ENCODE assay signal across 27 cellular contexts in the genomic region with DNA sequence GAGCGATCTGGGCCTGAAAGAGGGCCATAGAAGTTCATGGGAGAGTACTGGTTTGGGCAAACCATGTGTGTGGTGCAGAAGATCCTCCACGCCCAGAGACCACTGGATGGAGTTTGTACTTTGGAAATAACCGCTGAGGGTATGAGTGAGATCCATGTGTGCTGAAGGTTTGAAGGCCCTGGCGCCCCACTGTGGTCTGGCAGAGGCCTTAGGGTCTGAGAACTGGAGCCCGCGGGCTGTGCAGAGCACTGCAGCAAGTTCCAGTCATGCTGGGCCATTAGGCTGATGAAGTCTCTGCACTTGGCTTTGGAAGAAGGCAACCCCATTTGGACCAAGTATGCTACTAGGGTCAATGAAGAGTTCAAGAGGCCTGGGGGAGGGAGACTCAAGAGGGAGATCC.
"Had no signal": no experiment of that assay in that cellular context is flagged by ENCODE, and none has a peak within 500 bp of the region (broad histone marks: within the 10 kb centered on the region; RNA-seq: fewer than 3 reads in every experiment).

No MANE protein-coding gene starts in this region.

- DNase-seq: colonic mucosa; cortex of kidney; effector CD8-positive, alpha-beta T cell; effector memory CD8-positive, alpha-beta T cell; endodermal cell; erythroblast; esophagus squamous epithelium; foreskin fibroblast; foreskin melanocyte; gastrocnemius medialis; glutamatergic neuron; head of caudate nucleus; heart right ventricle; hippocampal formation; left cardiac atrium; left lung; left ventricle myocardium superior; lower lobe of right lung; mesenchymal stem cell; mucosa of descending colon had no signal

- H3K36me3 ChIP-seq: colonic mucosa, esophagus squamous epithelium, gastrocnemius medialis, heart right ventricle, left lung, lower lobe of right lung had no signal

- H3K4me3 Mint-ChIP-seq: dendritic cell treated with granulocyte-macrophage colony-stimulating factor and Interleukin-4, amounts not matched to agents 40 ng/mL and 50 ng/mL, for 4 days; effector memory CD8-positive, alpha-beta T cell; endodermal cell; mesothelial cell of epicardium had no signal

- H3K9me3 ChIP-seq: colonic mucosa, esophagus squamous epithelium, gastrocnemius medialis, heart right ventricle, left lung, lower lobe of right lung, mucosa of descending colon had no signal

- FAIRE-seq: endometrium, islet of Langerhans, keratinocyte had no signal

- H3K36me3 Mint-ChIP-seq: mesothelial cell of epicardium had no signal

- H3K9me3 Mint-ChIP-seq: dendritic cell treated with granulocyte-macrophage colony-stimulating factor and Interleukin-4, amounts not matched to agents 40 ng/mL and 50 ng/mL, for 4 days; effector memory CD8-positive, alpha-beta T cell; endodermal cell; mesothelial cell of epicardium had no signal

- ATAC-seq: effector memory CD8-positive, alpha-beta T cell; esophagus mucosa; gastrocnemius medialis; heart right ventricle; left cardiac atrium; left lung; left ventricle myocardium superior; lower lobe of right lung; mucosa of descending colon had no signal

- H3K27ac Mint-ChIP-seq: dendritic cell treated with granulocyte-macrophage colony-stimulating factor and Interleukin-4, amounts not matched to agents 40 ng/mL and 50 ng/mL, for 4 days; effector memory CD8-positive, alpha-beta T cell; endodermal cell; mesothelial cell of epicardium had no signal

- H3K4me3 ChIP-seq: colonic mucosa, esophagus squamous epithelium, gastrocnemius medialis, heart right ventricle, left lung, lower lobe of right lung, mucosa of descending colon had no signal

- H3K27ac ChIP-seq: colonic mucosa, epithelial cell of prostate, esophagus squamous epithelium, gastrocnemius medialis, heart right ventricle, left lung, lower lobe of right lung had no signal

- H3K4me1 ChIP-seq: colonic mucosa, esophagus squamous epithelium, gastrocnemius medialis, heart right ventricle, left lung, lower lobe of right lung had no signal
